Comparison of ENCODE assay signal across 8 cellular contexts in the genomic region with DNA sequence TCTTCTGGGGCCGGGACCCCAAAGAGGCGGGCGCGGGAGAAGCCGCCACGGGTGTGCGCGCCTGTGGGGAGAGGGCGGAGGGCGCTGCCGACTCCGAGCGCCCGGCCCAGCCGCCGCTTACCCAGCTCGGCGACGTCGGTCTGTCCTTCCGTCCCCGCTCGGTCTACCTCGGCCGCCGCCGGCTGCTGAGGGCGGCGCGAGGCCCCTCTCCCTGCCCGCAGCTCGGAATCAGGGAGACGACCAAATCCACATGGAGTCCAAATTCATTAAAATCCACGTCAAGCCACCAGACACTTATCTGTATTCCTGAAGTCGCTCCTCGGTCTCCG. TPM values are rescaled to one million over a fixed set of nuclear protein-coding genes. Genes with fewer than 3 reads are reported as not detected.
DNase-seq lines count a peak whose midpoint lies in the region; ATAC-seq, FAIRE-seq and TF ChIP-seq lines count a peak whose summit lies in the region.

No MANE protein-coding gene starts in this region.

- peaks cover 60% of the 10 kb centered on the region for H3K79me2 ChIP-seq in endothelial cell of umbilical vein (ENCODE audit: control insufficient read depth, insufficient read depth, low read length)

- H4K20me1 ChIP-seq in endothelial cell of umbilical vein (replicated peaks; ENCODE audit: control insufficient read depth, extremely low read depth, insufficient read depth, low read length): no peaks in the 10 kb centered on the region

- intact Hi-C loops in endothelial cell of umbilical vein (cut with micrococcal nuclease): loop anchor here (5.0 to 10.0 kb wide), 4 partner anchors 211 to 961 kb away; no protein-coding TSS in a partner anchor
- intact Hi-C loops in natural killer cell (cut with micrococcal nuclease): no loop called here

- H3K36me3 Mint-ChIP-seq in natural killer cell: no peaks in the 10 kb centered on the region

- H3K9me1 ChIP-seq in endothelial cell of umbilical vein (replicated peaks; ENCODE audit: control insufficient read depth, extremely low read depth, insufficient read depth, low read length): no peaks in the 10 kb centered on the region

- H3K4me2 ChIP-seq in endothelial cell of umbilical vein (ENCODE audit: insufficient read depth, low read length): no peak overlapping the region

- TF ChIP-seq CTCF in endothelial cell of umbilical vein (IDR thresholded peaks at IDR 0.05; ENCODE audit: extremely low read depth in 1 of 2, insufficient read depth in 1 of 2, low read depth in 1 of 2, low read length in 2 of 2): no peak
- TF ChIP-seq CTCF in natural killer cell (IDR thresholded peaks at IDR 0.05): no peak

- DNase-seq in NCI-H146 (lab: John Stamatoyannopoulos, UW): peak; percentile 55
- DNase-seq in NCI-H146 treated with DMSO at 0.1 percent for 48 hours (lab: John Stamatoyannopoulos, UW; ENCODE audit: unreplicated experiment): no peak
- DNase-seq in endothelial cell of umbilical vein (ENCODE audit: low read depth, low spot score): no peak
- DNase-seq in natural killer cell: peak; percentile 20
- DNase-seq in globus pallidus (ENCODE audit: low spot score): no peak
- no peak for DNase-seq in hippocampal formation (lab: John Stamatoyannopoulos, UW)
- DNase-seq in dermis blood vessel endothelial cell: no peak

- no peaks in the 10 kb centered on the region for H3K9me3 Mint-ChIP-seq in natural killer cell

- no peaks in the 10 kb centered on the region for H3K27me3 ChIP-seq in endothelial cell of umbilical vein (ENCODE audit: control insufficient read depth in 2 of 2, insufficient read depth in 2 of 2, low read length in 2 of 2)

- peak overlapping the region; percentile 91 for H3K4me3 Mint-ChIP-seq in natural killer cell

- H3K4me1 ChIP-seq in endothelial cell of umbilical vein (ENCODE audit: control insufficient read depth, extremely low read depth, insufficient read depth, low read length): peaks cover 39% of the 10 kb centered on the region

- peaks cover 10 to 33% of the 10 kb centered on the region in 2 donors for H3K4me1 Mint-ChIP-seq in natural killer cell

- H3K4me3 ChIP-seq in endothelial cell of umbilical vein (replicated peaks in 1 of 3; ENCODE audit: insufficient read depth in 1 of 3, low read depth in 1 of 3, low read length in 3 of 3): peak overlapping the region; percentile 91 to 96 (median 92)

- no peak for FAIRE-seq in endothelial cell of umbilical vein (lab: Jason Lieb, UNC)

- H2AFZ ChIP-seq in endothelial cell of umbilical vein (ENCODE audit: low read depth, low read length): no peak overlapping the region

- peak overlapping the region; percentile 74 for H3K27ac ChIP-seq in endothelial cell of umbilical vein (ENCODE audit: insufficient read depth, low read depth, low read length)

- peaks cover 0 to 3% of the 10 kb centered on the region in 2 experiments for H3K36me3 ChIP-seq in endothelial cell of umbilical vein (ENCODE audit: control insufficient read depth in 2 of 2, extremely low read depth in 1 of 2, insufficient read depth in 2 of 2, low read length in 2 of 2)

- peak overlapping the region in 1 of 2 donors; percentile 62 for H3K27ac Mint-ChIP-seq in natural killer cell

- dilution Hi-C loops in endothelial cell of umbilical vein (cut with MboI; ENCODE audit: extremely low pct_ligation_motif_present, low sequenced_read_pairs): loop anchor here (25.0 kb wide), 1 partner anchor 106 kb away; no protein-coding TSS in a partner anchor

- peak overlapping the region; percentile 97 for H3K9ac ChIP-seq in endothelial cell of umbilical vein (replicated peaks; ENCODE audit: extremely low read depth, insufficient read depth, low read length)

- POLR2A ChIA-PET in endothelial cell of umbilical vein (lab: Charles Lee): no interaction called here

- no peaks in the 10 kb centered on the region for H3K9me3 ChIP-seq in endothelial cell of umbilical vein (replicated peaks; ENCODE audit: control insufficient read depth, insufficient read depth, low read length)

- no TSS peak for BruUV-seq in endothelial cell of umbilical vein (replicated peaks; lab: Mats Ljungman, UMichigan)

- CTCF ChIA-PET in endothelial cell of umbilical vein (lab: Charles Lee): interaction anchor here (0.7 to 15.2 kb wide), 12 partner anchors 10 to 347 kb away, joined by 3 to 714 read pairs (median 11); no protein-coding TSS in a partner anchor

- peak; percentile 0; the same call in 1 of the 3 replicates for ATAC-seq in SK-N-SH treated with all-trans-retinoic acid at 6 μM for 48 hours
- ATAC-seq in natural killer cell: peak in 1 of 3 donors; percentile 25

- no peak for TF ChIP-seq POLR2A in endothelial cell of umbilical vein (IDR thresholded peaks at IDR 0.05; ENCODE audit: low read depth, low read length)

- peaks cover 24 to 26% of the 10 kb centered on the region in 2 donors for H3K27me3 Mint-ChIP-seq in natural killer cell (ENCODE audit: low read depth in 2 of 2)

TF ChIP-seq in SK-N-SH treated with all-trans-retinoic acid at 6 μM for 48 hours, 23 proteins besides CTCF, POLR2A, EP300 and RAD21 (continues in another document):
- TF ChIP-seq ZNF8 (CRISPR knock-in tag; IDR thresholded peaks at IDR 0.05): no peak
- no peak for TF ChIP-seq TCF4 (CRISPR knock-in tag; IDR thresholded peaks at IDR 0.05; ENCODE audit: borderline replicate concordance)
- TF ChIP-seq, protein P1, sequence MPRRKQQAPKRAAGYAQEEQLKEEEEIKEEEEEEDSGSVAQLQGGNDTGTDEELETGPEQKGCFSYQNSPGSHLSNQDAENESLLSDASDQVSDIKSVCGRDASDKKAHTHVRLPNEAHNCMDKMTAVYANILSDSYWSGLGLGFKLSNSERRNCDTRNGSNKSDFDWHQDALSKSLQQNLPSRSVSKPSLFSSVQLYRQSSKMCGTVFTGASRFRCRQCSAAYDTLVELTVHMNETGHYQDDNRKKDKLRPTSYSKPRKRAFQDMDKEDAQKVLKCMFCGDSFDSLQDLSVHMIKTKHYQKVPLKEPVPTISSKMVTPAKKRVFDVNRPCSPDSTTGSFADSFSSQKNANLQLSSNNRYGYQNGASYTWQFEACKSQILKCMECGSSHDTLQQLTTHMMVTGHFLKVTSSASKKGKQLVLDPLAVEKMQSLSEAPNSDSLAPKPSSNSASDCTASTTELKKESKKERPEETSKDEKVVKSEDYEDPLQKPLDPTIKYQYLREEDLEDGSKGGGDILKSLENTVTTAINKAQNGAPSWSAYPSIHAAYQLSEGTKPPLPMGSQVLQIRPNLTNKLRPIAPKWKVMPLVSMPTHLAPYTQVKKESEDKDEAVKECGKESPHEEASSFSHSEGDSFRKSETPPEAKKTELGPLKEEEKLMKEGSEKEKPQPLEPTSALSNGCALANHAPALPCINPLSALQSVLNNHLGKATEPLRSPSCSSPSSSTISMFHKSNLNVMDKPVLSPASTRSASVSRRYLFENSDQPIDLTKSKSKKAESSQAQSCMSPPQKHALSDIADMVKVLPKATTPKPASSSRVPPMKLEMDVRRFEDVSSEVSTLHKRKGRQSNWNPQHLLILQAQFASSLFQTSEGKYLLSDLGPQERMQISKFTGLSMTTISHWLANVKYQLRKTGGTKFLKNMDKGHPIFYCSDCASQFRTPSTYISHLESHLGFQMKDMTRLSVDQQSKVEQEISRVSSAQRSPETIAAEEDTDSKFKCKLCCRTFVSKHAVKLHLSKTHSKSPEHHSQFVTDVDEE (CRISPR knock-in tag; IDR thresholded peaks at IDR 0.05): no peak
- TF ChIP-seq ZC3H10 (CRISPR knock-in tag; IDR thresholded peaks at IDR 0.05): no peak
- TF ChIP-seq GLIS3 (CRISPR knock-in tag; IDR thresholded peaks at IDR 0.05): no peak
- TF ChIP-seq ZFP3 (CRISPR knock-in tag; IDR thresholded peaks at IDR 0.05): no peak
- no peak for TF ChIP-seq CSDC2 (CRISPR knock-in tag; IDR thresholded peaks at IDR 0.05)

TF ChIP-seq in endothelial cell of umbilical vein, 7 proteins besides CTCF, POLR2A, EP300 and RAD21:
- TF ChIP-seq JUN (IDR thresholded peaks at IDR 0.05; ENCODE audit: borderline replicate concordance, insufficient read depth, insufficient read length, low read depth) (no peak), GATA2 (IDR thresholded peaks at IDR 0.05; ENCODE audit: insufficient read depth, insufficient read length, low read depth, low read length) (no peak), POLR2AphosphoS5 (IDR thresholded peaks at IDR 0.05; ENCODE audit: insufficient read depth, low read depth, low read length) (no peak), MYC (IDR thresholded peaks at IDR 0.05; ENCODE audit: low read depth, low read length) (no peak), FOS (IDR thresholded peaks at IDR 0.05; ENCODE audit: borderline replicate concordance, insufficient read depth, low read length) (no peak), EZH2 (IDR thresholded peaks at IDR 0.05; ENCODE audit: borderline replicate concordance, low read depth, low read length, severe bottlenecking) (no peak)
- TF ChIP-seq, protein P2, sequence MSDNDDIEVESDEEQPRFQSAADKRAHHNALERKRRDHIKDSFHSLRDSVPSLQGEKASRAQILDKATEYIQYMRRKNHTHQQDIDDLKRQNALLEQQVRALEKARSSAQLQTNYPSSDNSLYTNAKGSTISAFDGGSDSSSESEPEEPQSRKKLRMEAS (IDR thresholded peaks at IDR 0.05; ENCODE audit: insufficient read depth, insufficient read length): no peak

RNA-seq across cellular contexts. Expression of gene PLXNA2, which starts 0.7 kb away (rescaled TPM):
- total RNA-seq in endothelial cell of umbilical vein: 229 and 302 TPM in 2 replicates
- polyA plus RNA-seq in endothelial cell of umbilical vein: 42.6 and 43.3 TPM in 2 replicates
- polyA plus RNA-seq in endothelial cell of umbilical vein (2011; cell fraction: cytosol; rRNA removed): 45.8 and 46.2 TPM in 2 replicates
- polyA plus RNA-seq in endothelial cell of umbilical vein (2011; cell fraction: nucleus; rRNA removed): 246 and 252 TPM in 2 replicates
- 71.3 and 100 TPM in 2 replicates for polyA plus RNA-seq in endothelial cell of umbilical vein (2012)
- 148 and 179 TPM in 2 replicates for polyA minus RNA-seq in endothelial cell of umbilical vein
- polyA minus RNA-seq in endothelial cell of umbilical vein (2011; cell fraction: cytosol; rRNA and poly(A)+ RNA removed): 4.7 TPM
- polyA minus RNA-seq in endothelial cell of umbilical vein (2011; cell fraction: nucleus; rRNA and poly(A)+ RNA removed): 206 and 227 TPM in 2 replicates
- 1 to 10 TPM; 2.8 to 8.4 (median 2.8) TPM for total RNA-seq in natural killer cell
- 54.8 and 95.8 TPM in 2 replicates for total RNA-seq in dermis blood vessel endothelial cell

Comparison
In these comparisons a context has a peak if more than half of its experiments do, and no peak if none do; other contexts are left out.
1. DNase-seq: peak in NCI-H146 (single experiment) and natural killer cell (single experiment); none in NCI-H146 treated with DMSO at 0.1 percent for 48 hours (single experiment), endothelial cell of umbilical vein (single experiment), globus pallidus (single experiment), hippocampal formation (0 of 2) and dermis blood vessel endothelial cell (single experiment).